Comparison of ENCODE assay signal across 8 cellular contexts in genomic region chr20:1118004-1118335, GRCh38. TPM values are rescaled to one million over a fixed set of nuclear protein-coding genes. Genes with fewer than 3 reads are reported as not detected.
A peak's percentile ranks its signal among the peaks of the same experiment; 100 is the strongest.
DNase-seq lines count a peak whose midpoint lies in the region; ATAC-seq, FAIRE-seq and TF ChIP-seq lines count a peak whose summit lies in the region.

No MANE protein-coding gene starts in this region.

- peak overlapping the region; percentile 92 for H3K4me3 Mint-ChIP-seq in CD8-positive, alpha-beta T cell

- H3K4me2 ChIP-seq in OCI-LY3 (ENCODE audit: low read length), result peak overlapping the region; percentile 67
- H3K4me2 ChIP-seq in endothelial cell of umbilical vein (ENCODE audit: insufficient read depth, low read length), result peak overlapping the region; percentile 91

- peaks cover 38% of the 10 kb centered on the region for H3K36me3 Mint-ChIP-seq in CD8-positive, alpha-beta T cell

- peak overlapping the region; percentile 93 for H3K27ac Mint-ChIP-seq in CD8-positive, alpha-beta T cell

- no peaks in the 10 kb centered on the region for H3K9me1 ChIP-seq in endothelial cell of umbilical vein (replicated peaks; ENCODE audit: control insufficient read depth, extremely low read depth, insufficient read depth, low read length)

- peaks cover 47% of the 10 kb centered on the region for H3K4me1 ChIP-seq in CD8-positive, alpha-beta T cell (ENCODE audit: insufficient read depth, low read length)
- H3K4me1 ChIP-seq in OCI-LY3 (ENCODE audit: low read length) (peaks cover 32% of the 10 kb centered on the region), endothelial cell of umbilical vein (ENCODE audit: control insufficient read depth, extremely low read depth, insufficient read depth, low read length) (peaks cover 32% of the 10 kb centered on the region), ovary (ENCODE audit: insufficient read depth) (peaks cover 23% of the 10 kb centered on the region)

- peaks cover 46% of the 10 kb centered on the region for H3K79me2 ChIP-seq in OCI-LY3 (ENCODE audit: low read length)
- H3K79me2 ChIP-seq in endothelial cell of umbilical vein (ENCODE audit: control insufficient read depth, insufficient read depth, low read length), result peaks cover 43% of the 10 kb centered on the region

- CTCF ChIA-PET in CD8-positive, alpha-beta T cell (lab: Charles Lee), result interaction anchor here (1.2 kb wide), 1 partner anchor 9 kb away, joined by 4 read pairs; no protein-coding TSS in a partner anchor
- CTCF ChIA-PET in endothelial cell of umbilical vein (lab: Charles Lee), result interaction anchor here (1.8 kb wide), 1 partner anchor 9 kb away, joined by 8 read pairs; no protein-coding TSS in a partner anchor

- dilution Hi-C loops in endothelial cell of umbilical vein (cut with MboI; ENCODE audit: extremely low pct_ligation_motif_present, low sequenced_read_pairs), result no loop called here

- peaks cover 55% of the 10 kb centered on the region for H3K4me1 Mint-ChIP-seq in CD8-positive, alpha-beta T cell (ENCODE audit: low read depth)

- H3K36me3 ChIP-seq in CD8-positive, alpha-beta T cell (ENCODE audit: insufficient read depth, low read length), result no peaks in the 10 kb centered on the region
- peaks cover 15% of the 10 kb centered on the region for H3K36me3 ChIP-seq in OCI-LY3 (replicated peaks; ENCODE audit: low read depth, low read length)
- H3K36me3 ChIP-seq in endothelial cell of umbilical vein (ENCODE audit: control insufficient read depth in 2 of 2, extremely low read depth in 1 of 2, insufficient read depth in 2 of 2, low read length in 2 of 2), result no peaks in the 10 kb centered on the region
- no peaks in the 10 kb centered on the region for H3K36me3 ChIP-seq in ovary

- no peak for DNase-seq in CD8-positive, alpha-beta T cell
- no peak for DNase-seq in endothelial cell of umbilical vein (ENCODE audit: low read depth, low spot score)
- DNase-seq in ovary, result no peak
- DNase-seq in hippocampal formation (lab: John Stamatoyannopoulos, UW), result no peak
- DNase-seq in stimulated activated CD4-positive, alpha-beta T cell treated with anti-CD3 and anti-CD28 coated beads, Interleukin-4, amount 100 ng/mL, for 24 hours, result no peak
- no peak for DNase-seq in effector CD4-positive, alpha-beta T cell

- no peak for ATAC-seq in CD8-positive, alpha-beta T cell
- ATAC-seq in GM19324 (IDR thresholded peaks at IDR 0.05; ENCODE audit: low FRiP score, unreplicated experiment), result no peak

- TF ChIP-seq POLR2A in endothelial cell of umbilical vein (IDR thresholded peaks at IDR 0.05; ENCODE audit: low read depth, low read length), result no peak
- no peak for TF ChIP-seq POLR2A in ovary (IDR thresholded peaks at IDR 0.05)

- intact Hi-C loops in CD8-positive, alpha-beta T cell (cut with DNase I, micrococcal nuclease), result loop anchor here (1.0 to 10.0 kb wide), 15 partner anchors 107 to 1354 kb away; partner anchors contain the start of genes FAM110A (in 2 of the 2), RBCK1 (in 2 of the 2), SNRPB (in 2 of the 2) and CSNK2A1 (in 1 of the 2)
- intact Hi-C loops in endothelial cell of umbilical vein (cut with micrococcal nuclease) (loop anchor here (1.0 to 10.0 kb wide), 4 partner anchors 67 to 349 kb away; partner anchors contain the start of gene RAD21L1), ovary (cut with DNase I) (loop anchor here in 1 of 4 donors (5.0 to 10.0 kb wide), 2 partner anchors 97 to 349 kb away; partner anchors contain the start of gene NSFL1C)

- H3K9me3 Mint-ChIP-seq in CD8-positive, alpha-beta T cell, result no peaks in the 10 kb centered on the region

- H3K27me3 ChIP-seq in CD8-positive, alpha-beta T cell (ENCODE audit: insufficient read depth, low read length), result no peaks in the 10 kb centered on the region
- H3K27me3 ChIP-seq in OCI-LY3 (ENCODE audit: low read depth, low read length) (no peaks in the 10 kb centered on the region), endothelial cell of umbilical vein (ENCODE audit: control insufficient read depth in 2 of 2, insufficient read depth in 2 of 2, low read length in 2 of 2) (no peaks in the 10 kb centered on the region), ovary (no peaks in the 10 kb centered on the region)

- TF ChIP-seq EP300 in ovary (IDR thresholded peaks at IDR 0.05), result no peak

- peak overlapping the region; percentile 71 for H3K27ac ChIP-seq in CD8-positive, alpha-beta T cell (ENCODE audit: low read depth, low read length)
- H3K27ac ChIP-seq in OCI-LY3 (ENCODE audit: low read length) (peak overlapping the region; percentile 24; the same call in 1 of the 2 replicates), endothelial cell of umbilical vein (ENCODE audit: insufficient read depth, low read depth, low read length) (peak overlapping the region; percentile 25), ovary (peak overlapping the region in 1 of 2 donors; percentile 29)

- H2AFZ ChIP-seq in OCI-LY3 (ENCODE audit: low read depth, low read length) (peak overlapping the region; percentile 80; the same call in 1 of the 2 replicates), endothelial cell of umbilical vein (ENCODE audit: low read depth, low read length) (peak overlapping the region; percentile 89)

- no peaks in the 10 kb centered on the region for H3K27me3 Mint-ChIP-seq in CD8-positive, alpha-beta T cell (ENCODE audit: low read depth)

- peak; percentile 56 for FAIRE-seq in endothelial cell of umbilical vein (lab: Jason Lieb, UNC)

- no peaks in the 10 kb centered on the region for H4K20me1 ChIP-seq in OCI-LY3 (ENCODE audit: insufficient read depth, low read length)
- H4K20me1 ChIP-seq in endothelial cell of umbilical vein (replicated peaks; ENCODE audit: control insufficient read depth, extremely low read depth, insufficient read depth, low read length), result no peaks in the 10 kb centered on the region

- WGBS in ovary, 3 donors, result 8 to 18% (median 11%) methylated on average over 13 of the region's 13 CpGs

- TSS peak; percentile 90 for BruUV-seq in endothelial cell of umbilical vein (replicated peaks; lab: Mats Ljungman, UMichigan)

- peak overlapping the region; percentile 55 for H3K4me3 ChIP-seq in CD8-positive, alpha-beta T cell (ENCODE audit: low read depth, low read length)
- peak overlapping the region; percentile 92 for H3K4me3 ChIP-seq in OCI-LY3 (ENCODE audit: low read length)
- H3K4me3 ChIP-seq in endothelial cell of umbilical vein (replicated peaks in 1 of 3; ENCODE audit: insufficient read depth in 1 of 3, low read depth in 1 of 3, low read length in 3 of 3), result peak overlapping the region; percentile 17 to 88 (median 78)
- H3K4me3 ChIP-seq in ovary, result peak overlapping the region; percentile 90

- TF ChIP-seq CTCF in CD8-positive, alpha-beta T cell (IDR thresholded peaks at IDR 0.05), result no peak
- TF ChIP-seq CTCF in OCI-LY3 (IDR thresholded peaks at IDR 0.05; ENCODE audit: low read depth, low read length) (no peak), endothelial cell of umbilical vein (IDR thresholded peaks at IDR 0.05; ENCODE audit: extremely low read depth in 1 of 2, insufficient read depth in 1 of 2, low read depth in 1 of 2, low read length in 2 of 2) (no peak), ovary (IDR thresholded peaks at IDR 0.05) (no peak)

- peak overlapping the region; percentile 89 for H3K9ac ChIP-seq in OCI-LY3 (ENCODE audit: low read length)
- peak overlapping the region; percentile 50 for H3K9ac ChIP-seq in endothelial cell of umbilical vein (replicated peaks; ENCODE audit: extremely low read depth, insufficient read depth, low read length)

- POLR2A ChIA-PET in CD8-positive, alpha-beta T cell (lab: Charles Lee), result interaction anchor here (1.1 kb wide), 1 partner anchor 10 kb away, joined by 4 read pairs; no protein-coding TSS in a partner anchor
- POLR2A ChIA-PET in endothelial cell of umbilical vein (lab: Charles Lee), result no interaction called here

- H3K9me3 ChIP-seq in CD8-positive, alpha-beta T cell (ENCODE audit: low read length), result no peaks in the 10 kb centered on the region
- H3K9me3 ChIP-seq in OCI-LY3 (ENCODE audit: insufficient read depth, low read length), result no peaks in the 10 kb centered on the region
- H3K9me3 ChIP-seq in endothelial cell of umbilical vein (replicated peaks; ENCODE audit: control insufficient read depth, insufficient read depth, low read length), result no peaks in the 10 kb centered on the region
- no peaks in the 10 kb centered on the region for H3K9me3 ChIP-seq in ovary

TF ChIP-seq in endothelial cell of umbilical vein, 7 proteins besides CTCF, POLR2A, EP300 and RAD21:
- TF ChIP-seq MYC (IDR thresholded peaks at IDR 0.05; ENCODE audit: low read depth, low read length), result no peak
- no peak for TF ChIP-seq FOS (IDR thresholded peaks at IDR 0.05; ENCODE audit: borderline replicate concordance, insufficient read depth, low read length)
- no peak for TF ChIP-seq GATA2 (IDR thresholded peaks at IDR 0.05; ENCODE audit: insufficient read depth, insufficient read length, low read depth, low read length)
- TF ChIP-seq EZH2 (IDR thresholded peaks at IDR 0.05; ENCODE audit: borderline replicate concordance, low read depth, low read length, severe bottlenecking), result no peak
- TF ChIP-seq POLR2AphosphoS5 (IDR thresholded peaks at IDR 0.05; ENCODE audit: insufficient read depth, low read depth, low read length), result no peak
- no peak for TF ChIP-seq JUN (IDR thresholded peaks at IDR 0.05; ENCODE audit: borderline replicate concordance, insufficient read depth, insufficient read length, low read depth)
- TF ChIP-seq, protein P1, sequence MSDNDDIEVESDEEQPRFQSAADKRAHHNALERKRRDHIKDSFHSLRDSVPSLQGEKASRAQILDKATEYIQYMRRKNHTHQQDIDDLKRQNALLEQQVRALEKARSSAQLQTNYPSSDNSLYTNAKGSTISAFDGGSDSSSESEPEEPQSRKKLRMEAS (IDR thresholded peaks at IDR 0.05; ENCODE audit: insufficient read depth, insufficient read length), result no peak
TF ChIP-seq in endothelial cell of umbilical vein: peak in this region for 0.

RNA-seq across cellular contexts. Expression of gene PSMF1, which starts 0.4 kb away (rescaled TPM):
- 10 to 100 TPM; 86.4 to 87.8 TPM for total RNA-seq in CD8-positive, alpha-beta T cell
- total RNA-seq in endothelial cell of umbilical vein, result 140 and 142 TPM in 2 replicates
- 166 and 354 TPM in 2 replicates for polyA plus RNA-seq in endothelial cell of umbilical vein
- polyA plus RNA-seq in endothelial cell of umbilical vein (2011; cell fraction: cytosol; rRNA removed), result 182 and 258 TPM in 2 replicates
- polyA plus RNA-seq in endothelial cell of umbilical vein (2011; cell fraction: nucleus; rRNA removed), result 86.0 and 117 TPM in 2 replicates
- polyA plus RNA-seq in endothelial cell of umbilical vein (2012), result 188 and 195 TPM in 2 replicates
- polyA minus RNA-seq in endothelial cell of umbilical vein, result 62.6 and 67.5 TPM in 2 replicates
- 23.2 TPM for polyA minus RNA-seq in endothelial cell of umbilical vein (2011; cell fraction: cytosol; rRNA and poly(A)+ RNA removed)
- polyA minus RNA-seq in endothelial cell of umbilical vein (2011; cell fraction: nucleus; rRNA and poly(A)+ RNA removed), result 30.0 and 35.6 TPM in 2 replicates
- total RNA-seq in ovary, result 100 to 1,000 TPM in 6 of 7 donors, 10 to 100 TPM in 1; 33.4 to 163 (median 127) TPM
- 100 to 1,000 TPM in 1 of 2 donors, 10 to 100 TPM in 1; 81.5 to 140 TPM for polyA plus RNA-seq in ovary
